In genomic region chr3:119342176-119342575, GRCh38 we compare ENCODE assay signal across 20 cellular contexts. TPM values are rescaled to one million over a fixed set of nuclear protein-coding genes. Genes with fewer than 3 reads are reported as not detected.
DNase-seq lines count a peak whose midpoint lies in the region; ATAC-seq, FAIRE-seq and TF ChIP-seq lines count a peak whose summit lies in the region.
"Had no signal": no experiment of that assay in that cellular context is flagged by ENCODE, and none has a peak within 500 bp of the region (broad histone marks: within the 10 kb centered on the region; RNA-seq: fewer than 3 reads in every experiment).

No MANE protein-coding gene starts in this region.

- H3K9ac ChIP-seq in adipocyte (ENCODE audit: low read length): no peak overlapping the region

- H3K4me1 Mint-ChIP-seq in activated naive CD4-positive, alpha-beta T cell treated with anti-CD3 and anti-CD28 coated beads for 36 hours (ENCODE audit: low read depth): no peaks in the 10 kb centered on the region

- no peak overlapping the region for H3K27ac ChIP-seq in right atrium auricular region
- H3K27ac ChIP-seq: 22Rv1, A549, C4-2B had no signal

- in situ Hi-C loops in ACHN (cut with HindIII; ENCODE audit: low pct_ligation_motif_present, low pct_unique_long_range_greater_than_20kb, low sequenced_read_pairs): no loop called here

- H3K4me1 ChIP-seq in adipocyte (ENCODE audit: control insufficient read depth, insufficient read depth, low read length) (no peaks in the 10 kb centered on the region), right atrium auricular region (peaks cover 0 to 20% of the 10 kb centered on the region in 2 donors)
- H3K4me1 ChIP-seq: A549 had no signal

- no peaks in the 10 kb centered on the region for H3K9me3 ChIP-seq in adipocyte (ENCODE audit: control insufficient read depth, low read length)
- no peaks in the 10 kb centered on the region for H3K9me3 ChIP-seq in right atrium auricular region
- H3K9me3 ChIP-seq: A549, HAP-1 had no signal

- H3K4me3 ChIP-seq in adipocyte (ENCODE audit: low read length) (no peak overlapping the region), right atrium auricular region (no peak overlapping the region)
- H3K4me3 ChIP-seq: A549, HAP-1, K562 had no signal

- ATAC-seq in HG02759 (IDR thresholded peaks at IDR 0.05; ENCODE audit: unreplicated experiment): no peak
- ATAC-seq: A549, K562 had no signal

- no peak overlapping the region for H3K4me3 Mint-ChIP-seq in activated naive CD4-positive, alpha-beta T cell treated with anti-CD3 and anti-CD28 coated beads for 36 hours
- H3K4me3 Mint-ChIP-seq: CD4-positive, alpha-beta T cell had no signal

- no peak for TF ChIP-seq CTCF in AG09319 (IDR thresholded peaks at IDR 0.05; ENCODE audit: low read depth, low read length)
- TF ChIP-seq CTCF in right atrium auricular region (IDR thresholded peaks at IDR 0.05): no peak

- H3K9me3 Mint-ChIP-seq in activated naive CD4-positive, alpha-beta T cell treated with anti-CD3 and anti-CD28 coated beads for 36 hours: no peaks in the 10 kb centered on the region
- H3K9me3 Mint-ChIP-seq: CD4-positive, alpha-beta T cell had no signal

- peaks cover 4% of the 10 kb centered on the region for H3K36me3 Mint-ChIP-seq in activated naive CD4-positive, alpha-beta T cell treated with anti-CD3 and anti-CD28 coated beads for 36 hours (ENCODE audit: low read depth)

- peak; percentile 31 for DNase-seq in AG09319 (ENCODE audit: extremely low read depth, low read depth)
- no peak for DNase-seq in GM12892 (ENCODE audit: insufficient read length)
- DNase-seq in adipocyte (ENCODE audit: low read depth): peak; percentile 72
- DNase-seq in fibroblast of peridontal ligament (ENCODE audit: extremely low read depth): peak; percentile 84
- DNase-seq in right atrium auricular region (ENCODE audit: low spot score): no peak
- no peak for DNase-seq in activated naive CD4-positive, alpha-beta T cell treated with anti-CD3 and anti-CD28 coated beads for 36 hours
- DNase-seq in ACHN: no peak
- DNase-seq: AML-193; CD4-positive, alpha-beta T cell; DMS153; DMS79; GDM1; IMR-90 had no signal

- CTCF ChIA-PET in activated naive CD4-positive, alpha-beta T cell treated with anti-CD3 and anti-CD28 coated beads for 36 hours (lab: Charles Lee): interaction anchor here (0.8 kb wide), 1 partner anchor 11 kb away, joined by 5 read pairs; no protein-coding TSS in a partner anchor

- no peak overlapping the region for H3K27ac Mint-ChIP-seq in activated naive CD4-positive, alpha-beta T cell treated with anti-CD3 and anti-CD28 coated beads for 36 hours
- H3K27ac Mint-ChIP-seq: CD4-positive, alpha-beta T cell had no signal

- TF ChIP-seq POLR2A in GM12892 (IDR thresholded peaks at IDR 0.05; ENCODE audit: low read depth, low read length): no peak

- H3K27me3 ChIP-seq in adipocyte (replicated peaks; ENCODE audit: control insufficient read depth, insufficient read depth, low read length) (no peaks in the 10 kb centered on the region), right atrium auricular region (no peaks in the 10 kb centered on the region)

- H3K36me3 ChIP-seq in adipocyte (ENCODE audit: control insufficient read depth, insufficient read depth, low read length, severe bottlenecking): no peaks in the 10 kb centered on the region
- no peaks in the 10 kb centered on the region for H3K36me3 ChIP-seq in right atrium auricular region
- H3K36me3 ChIP-seq: HAP-1 had no signal

- H3K27me3 Mint-ChIP-seq in activated naive CD4-positive, alpha-beta T cell treated with anti-CD3 and anti-CD28 coated beads for 36 hours (ENCODE audit: low read depth): no peaks in the 10 kb centered on the region
- H3K27me3 Mint-ChIP-seq: CD4-positive, alpha-beta T cell had no signal

- intact Hi-C loops in activated naive CD4-positive, alpha-beta T cell treated with anti-CD3 and anti-CD28 coated beads for 36 hours (cut with micrococcal nuclease): no loop called here

- FAIRE-seq in GM12892 (lab: Jason Lieb, UNC): peak; percentile 38
- FAIRE-seq: A549, HTR-8/SVneo, K562 had no signal

RNA-seq across cellular contexts. Expression of gene ARHGAP31, which starts 48.0 kb away (rescaled TPM):
- polyA plus RNA-seq in GM12892 (2012; ENCODE audit: missing spikeins): 9.0 TPM
- total RNA-seq in right atrium auricular region: 10 to 100 TPM; 29.9 to 33.1 TPM
- 1 to 10 TPM; 3.5 to 3.7 TPM for total RNA-seq in activated naive CD4-positive, alpha-beta T cell treated with anti-CD3 and anti-CD28 coated beads for 36 hours

Comparison
In these comparisons a context has a peak if more than half of its experiments do, and no peak if none do; other contexts are left out.
1. DNase-seq: peak in AG09319 (single experiment), adipocyte (single experiment) and fibroblast of peridontal ligament (single experiment); none in GM12892 (single experiment), right atrium auricular region (single experiment), activated naive CD4-positive, alpha-beta T cell treated with anti-CD3 and anti-CD28 coated beads for 36 hours (single experiment) and ACHN (single experiment).
2. RNA of gene ARHGAP31, which starts 48.0 kb away (total RNA-seq): 29.9 to 33.1 TPM in right atrium auricular region; 3.5 to 3.7 TPM in activated naive CD4-positive, alpha-beta T cell treated with anti-CD3 and anti-CD28 coated beads for 36 hours; every median in the first group is over 4 times any median in the second.